Comparison of ENCODE assay signal across 8 cellular contexts in the genomic region with DNA sequence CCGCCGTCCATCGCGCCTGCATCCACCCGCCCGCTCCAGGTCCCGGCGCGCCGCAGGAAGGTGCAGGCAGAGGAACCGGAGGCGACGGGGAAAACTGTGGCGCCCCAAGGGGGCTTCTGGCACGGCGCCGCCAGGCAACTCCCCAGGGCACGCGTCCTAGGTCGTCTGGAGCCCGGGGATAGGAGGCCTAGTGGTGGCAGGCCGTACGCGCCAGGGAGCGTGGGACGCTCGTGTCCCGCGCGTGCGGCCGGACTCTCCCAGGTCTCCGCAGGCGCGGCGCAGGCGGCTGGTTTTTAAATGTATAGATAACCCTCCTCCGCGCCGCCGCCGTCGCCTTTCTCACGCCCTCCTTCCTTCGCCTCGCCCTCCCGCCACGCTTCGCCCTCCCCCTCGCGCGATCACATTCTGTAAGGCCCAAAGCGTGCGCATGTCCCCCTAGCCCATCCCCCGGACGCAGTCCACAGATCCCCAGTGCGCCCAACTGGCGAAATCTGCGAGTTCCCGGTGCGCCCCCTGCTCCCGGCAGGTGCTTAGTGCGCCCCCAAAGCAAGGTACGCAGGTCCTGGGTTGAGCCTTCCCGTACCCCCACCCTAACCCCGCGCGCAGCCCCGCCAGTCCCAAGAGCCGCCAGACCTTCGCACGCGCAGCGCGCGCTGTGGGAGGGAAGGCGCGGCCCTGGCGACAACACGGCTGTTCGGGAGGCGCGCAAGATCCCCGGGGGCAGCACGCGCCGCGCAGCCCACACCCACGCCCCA. TPM values are rescaled to one million over a fixed set of nuclear protein-coding genes. Genes with fewer than 3 reads are reported as not detected.
DNase-seq lines count a peak whose midpoint lies in the region; ATAC-seq and TF ChIP-seq lines count a peak whose summit lies in the region.

ASCL2 (minus strand) TSS at position 267 of the 755 bp plus-strand sequence; CDS start at position 11, 256 bp downstream.

- intact Hi-C loops in heart right ventricle (cut with DNase I) (no loop called here), psoas muscle (cut with DNase I) (no loop called here)

- H3K4me1 ChIP-seq in ES-I3 (ENCODE audit: insufficient read depth, low read length) (no peaks in the 10 kb centered on the region), heart right ventricle (peaks cover 3 to 33% (median 23%) of the 10 kb centered on the region in 9 donors), psoas muscle (peaks cover 4% of the 10 kb centered on the region)

- 2% methylated on average over 85 to 89 of the region's 89 CpGs for WGBS in heart right ventricle, 2 donors
- WGBS in psoas muscle, 3 donors, result 1 to 3% (median 2%) methylated on average over 57 to 89 of the region's 89 CpGs

- peaks cover 31% of the 10 kb centered on the region for H3K27me3 Mint-ChIP-seq in T-helper 17 cell

- H3K36me3 ChIP-seq in ES-I3 (ENCODE audit: insufficient read depth, low read length), result no peaks in the 10 kb centered on the region; the same call in 1 of the 2 replicates
- H3K36me3 ChIP-seq in heart right ventricle, result no peaks in the 10 kb centered on the region
- no peaks in the 10 kb centered on the region for H3K36me3 ChIP-seq in psoas muscle (ENCODE audit: insufficient read depth in 1 of 2, low read depth in 1 of 2)

- H3K27ac ChIP-seq in heart right ventricle (peak within 1 kb of the TSS in 2 of 10 donors; percentile 29 to 89), psoas muscle (no peak within 1 kb of the TSS), caudate nucleus (ENCODE audit: low read depth, low read length) (no peak within 1 kb of the TSS)

- TF ChIP-seq CTCF in heart right ventricle (IDR thresholded peaks at IDR 0.05) (no peak), psoas muscle (IDR thresholded peaks at IDR 0.05) (no peak)

- H3K9me3 ChIP-seq in ES-I3 (ENCODE audit: control insufficient read depth, insufficient read depth, low read length) (no peaks in the 10 kb centered on the region), T-helper 17 cell (ENCODE audit: control insufficient read depth, low read length, poor library complexity, severe bottlenecking) (no peaks in the 10 kb centered on the region), heart right ventricle (no peaks in the 10 kb centered on the region), psoas muscle (no peaks in the 10 kb centered on the region)

- H3K27me3 ChIP-seq in heart right ventricle, result peaks cover 27 to 83% (median 70%) of the 10 kb centered on the region in 7 donors
- peaks cover 0 to 81% (median 42%) of the 10 kb centered on the region in 3 donors for H3K27me3 ChIP-seq in psoas muscle (ENCODE audit: insufficient read depth in 3 of 3, low read length in 2 of 3)

- ATAC-seq in T-helper 17 cell (no peak), heart right ventricle (peak in 1 of 8 donors; percentile 46), psoas muscle (no peak), GM19467 (IDR thresholded peaks at IDR 0.05; ENCODE audit: unreplicated experiment) (no peak), HG03378 (IDR thresholded peaks at IDR 0.05; ENCODE audit: unreplicated experiment) (no peak)

- H3K9ac ChIP-seq in ES-I3 (ENCODE audit: low read depth, low read length), result peak within 1 kb of the TSS; percentile 56

- no peaks in the 10 kb centered on the region for H3K36me3 Mint-ChIP-seq in T-helper 17 cell (ENCODE audit: low read depth)

- H3K27ac Mint-ChIP-seq in T-helper 17 cell, result no peak within 1 kb of the TSS

- H3K4me1 Mint-ChIP-seq in T-helper 17 cell, result peaks cover 18% of the 10 kb centered on the region

- DNase-seq in T-helper 17 cell, result no peak
- peak in 1 of 2 donors; percentile 3 for DNase-seq in heart right ventricle
- peak in 1 of 2 donors; percentile 46 for DNase-seq in psoas muscle
- no peak for DNase-seq in caudate nucleus (lab: John Stamatoyannopoulos, UW)
- no peak for DNase-seq in foreskin melanocyte

- H3K4me3 ChIP-seq in heart right ventricle (peak within 1 kb of the TSS; percentile 15 to 56 (median 43)), psoas muscle (peak within 1 kb of the TSS; percentile 46)

- H3K4me3 Mint-ChIP-seq in T-helper 17 cell, result peak within 1 kb of the TSS; percentile 77

RNA-seq across cellular contexts. Expression of gene ASCL2, which starts in this region (rescaled TPM):
- total RNA-seq in T-helper 17 cell (under 1 TPM in 1 of 2 donors, not detected in 1; 0.18 TPM), heart right ventricle (1 to 10 TPM in 1 of 10 donors, under 1 TPM in 5, not detected in 4; 0.15 to 2.7 (median 0.29) TPM), psoas muscle (not detected)
- polyA plus RNA-seq in heart right ventricle (under 1 TPM; 0.16 to 0.22 TPM), psoas muscle (under 1 TPM in 2 of 3 donors, not detected in 1; 0.03 to 0.08 TPM)
